In genomic region chr13:110412132-110412912, GRCh38 we compare ENCODE assay signal across 8 cellular contexts.
DNase-seq lines count a peak whose midpoint lies in the region; ATAC-seq and TF ChIP-seq lines count a peak whose summit lies in the region.

No MANE protein-coding gene starts in this region.

- no peaks in the 10 kb centered on the region for H3K9me2 ChIP-seq in PC-9 (ENCODE audit: insufficient read depth)

- H3K4me3 ChIP-seq in PC-9 (no peak overlapping the region), neutrophil (ENCODE audit: low read depth in 1 of 2, low read length in 1 of 2) (no peak overlapping the region), subcutaneous abdominal adipose tissue (ENCODE audit: low read depth in 1 of 5, low read length in 5 of 5) (no peak overlapping the region)

- POLR2A ChIA-PET in PC-9 (lab: Charles Lee; ENCODE audit: unreplicated experiment), result interaction anchor here (0.6 to 1.1 kb wide), 2 partner anchors 24 to 43 kb away, joined by 3 to 6 read pairs; no protein-coding TSS in a partner anchor

- H3F3A ChIP-seq in PC-9 (ENCODE audit: insufficient read depth, low read depth), result peaks cover 19% of the 10 kb centered on the region; the same call in 1 of the 2 replicates

- no TSS peak for BruUV-seq in PC-9 (replicated peaks; lab: Mats Ljungman, UMichigan)

- H3K4me1 ChIP-seq in PC-9 (replicated peaks; ENCODE audit: insufficient read depth), result peaks cover 19% of the 10 kb centered on the region
- H3K4me1 ChIP-seq in foreskin keratinocyte, result peaks cover 3% of the 10 kb centered on the region
- no peaks in the 10 kb centered on the region for H3K4me1 ChIP-seq in neutrophil (ENCODE audit: control insufficient read depth in 1 of 2, insufficient read depth in 1 of 2, low read depth in 1 of 2, low read length in 1 of 2)
- peaks cover 25 to 79% (median 69%) of the 10 kb centered on the region in 5 donors for H3K4me1 ChIP-seq in subcutaneous abdominal adipose tissue (ENCODE audit: control insufficient read depth in 5 of 5, insufficient read depth in 5 of 5, low read length in 5 of 5)

- no peaks in the 10 kb centered on the region for H4K20me1 ChIP-seq in PC-9 (ENCODE audit: insufficient read depth)

- H3K79me2 ChIP-seq in PC-9 (ENCODE audit: low read depth), result no peaks in the 10 kb centered on the region

- H3K4me2 ChIP-seq in PC-9, result peak overlapping the region; percentile 12

- H3K9me3 ChIP-seq in PC-9 (ENCODE audit: insufficient read depth, low read depth) (no peaks in the 10 kb centered on the region), neutrophil (no peaks in the 10 kb centered on the region), subcutaneous abdominal adipose tissue (ENCODE audit: control insufficient read depth in 5 of 5, low read length in 5 of 5) (no peaks in the 10 kb centered on the region)

- peak; percentile 11 for DNase-seq in DMS114 treated with DMSO at 0.1 percent for 48 hours (lab: John Stamatoyannopoulos, UW; ENCODE audit: unreplicated experiment)
- DNase-seq in GM20000 (ENCODE audit: low spot score), result peak; percentile 79
- DNase-seq in HK-2 (ENCODE audit: unreplicated experiment), result peak; percentile 81
- DNase-seq in PC-9, result peak; percentile 88 to 97
- DNase-seq in activated T-helper 9 cell treated with anti-CD3 and anti-CD28 coated beads, Interleukin-2, amount 50 U/mL, for 16 hours (ENCODE audit: low read depth), result peak; percentile 12
- DNase-seq in foreskin keratinocyte, result peak; percentile 92 to 95

- H3K27me3 ChIP-seq in PC-9 (ENCODE audit: insufficient read depth, low read depth) (no peaks in the 10 kb centered on the region), foreskin keratinocyte (no peaks in the 10 kb centered on the region), neutrophil (peaks cover 83% of the 10 kb centered on the region), subcutaneous abdominal adipose tissue (ENCODE audit: control insufficient read depth in 5 of 5, insufficient read depth in 4 of 5, low read length in 5 of 5) (no peaks in the 10 kb centered on the region)

- peak; percentile 92 for ATAC-seq in foreskin keratinocyte

- H3K27ac ChIP-seq in PC-9, result peak overlapping the region; percentile 71
- peak overlapping the region; percentile 45 for H3K27ac ChIP-seq in foreskin keratinocyte
- no peak overlapping the region for H3K27ac ChIP-seq in neutrophil
- H3K27ac ChIP-seq in subcutaneous abdominal adipose tissue (ENCODE audit: low read depth, low read length), result peak overlapping the region; percentile 99

- peak overlapping the region; percentile 31; the same call in 1 of the 2 replicates for H2AFZ ChIP-seq in PC-9

- H3K36me3 ChIP-seq in PC-9 (ENCODE audit: low read depth) (no peaks in the 10 kb centered on the region), neutrophil (no peaks in the 10 kb centered on the region), subcutaneous abdominal adipose tissue (ENCODE audit: control insufficient read depth in 5 of 5, insufficient read depth in 5 of 5, low read length in 5 of 5) (peaks cover 0 to 20% (median 9%) of the 10 kb centered on the region in 5 donors)

- peak overlapping the region; percentile 23 to 85 (median 60) for H3K9ac ChIP-seq in subcutaneous abdominal adipose tissue (ENCODE audit: low read length in 5 of 5)

- CTCF ChIA-PET in PC-9 (lab: Charles Lee), result interaction anchor here (0.6 to 0.8 kb wide), 4 partner anchors 24 to 411 kb away, joined by 3 to 4 read pairs (median 4); no protein-coding TSS in a partner anchor

- intact Hi-C loops in PC-9 (cut with micrococcal nuclease; ENCODE audit: unreplicated experiment), result loop anchor here (1.0 to 10.0 kb wide), 9 partner anchors 22 to 278 kb away; no protein-coding TSS in a partner anchor

- peak; percentile 82 for TF ChIP-seq CTCF in GM20000 (IDR thresholded peaks at IDR 0.05; ENCODE audit: extremely low read depth, missing control alignments)
- TF ChIP-seq CTCF in PC-9 (conservative IDR thresholded peaks at IDR 0.05), result peak; percentile 94
- peak; percentile 97 for TF ChIP-seq CTCF in foreskin keratinocyte (conservative IDR thresholded peaks at IDR 0.05)
- peak; percentile 50 for TF ChIP-seq CTCF in neutrophil (IDR thresholded peaks at IDR 0.05)

Comparison
In these comparisons a context has a peak if more than half of its experiments do, and no peak if none do; other contexts are left out.
1. DNase-seq: peak in every context shown above with its lines; median percentile 94 in foreskin keratinocyte; 92 in PC-9; 81 in HK-2; 79 in GM20000; 12 in activated T-helper 9 cell treated with anti-CD3 and anti-CD28 coated beads, Interleukin-2, amount 50 U/mL, for 16 hours; 11 in DMS114 treated with DMSO at 0.1 percent for 48 hours.